Comparison of ENCODE assay signal across 19 cellular contexts in the genomic region with DNA sequence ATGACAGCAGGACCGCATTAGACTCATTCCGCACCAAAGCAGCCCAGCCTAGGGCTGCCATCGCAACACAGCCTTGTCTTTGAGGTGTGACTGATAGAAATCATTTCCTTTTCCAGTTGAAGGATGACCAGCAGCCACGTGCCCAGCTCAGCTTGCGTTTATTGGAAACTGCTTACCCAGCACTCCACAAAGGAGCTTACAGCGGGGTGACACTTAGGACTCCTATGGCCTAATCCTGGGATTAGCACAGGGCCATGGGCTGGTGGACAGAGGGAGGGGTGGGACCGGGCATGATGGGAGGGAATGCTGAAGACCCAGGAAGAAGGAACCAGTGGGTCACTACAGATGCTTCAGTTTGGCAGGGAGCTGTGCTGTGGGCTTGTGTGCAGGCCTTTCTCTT. TPM values are rescaled to one million over a fixed set of nuclear protein-coding genes. Genes with fewer than 3 reads are reported as not detected.
DNase-seq lines count a peak whose midpoint lies in the region; ATAC-seq, FAIRE-seq and TF ChIP-seq lines count a peak whose summit lies in the region.
"Had no signal": no experiment of that assay in that cellular context is flagged by ENCODE, and none has a peak within 500 bp of the region (broad histone marks: within the 10 kb centered on the region; RNA-seq: fewer than 3 reads in every experiment).

No MANE protein-coding gene starts in this region.

- no peaks in the 10 kb centered on the region for H3K23me2 ChIP-seq in H1 (ENCODE audit: low read depth, low read length)

- no peak overlapping the region for H2BK5ac ChIP-seq in H1 (ENCODE audit: low read depth, low read length)

- intact Hi-C loops in pancreas (cut with DNase I): no loop called here

- H3K4me3 Mint-ChIP-seq in neural progenitor cell: peak overlapping the region; percentile 73
- H3K4me3 Mint-ChIP-seq: HFFc6 had no signal

- no peak overlapping the region for H3K4me2 ChIP-seq in H1 (ENCODE audit: insufficient read depth in 1 of 2, low read depth in 2 of 2, low read length in 2 of 2)
- H3K4me2 ChIP-seq in neural progenitor cell: peak overlapping the region; percentile 50

- H4K8ac ChIP-seq in H1 (ENCODE audit: extremely low read depth, insufficient read depth, low read length): 0 out of 2 replicates have a peak overlapping the region, but pooled peaks have one; percentile 9

- peaks cover 12% of the 10 kb centered on the region for H3K27me3 Mint-ChIP-seq in neural progenitor cell (ENCODE audit: insufficient read depth, low read depth)

- H4K5ac ChIP-seq in H1 (ENCODE audit: insufficient read length, low read depth, low read length): no peak overlapping the region

- no peak for ATAC-seq in pancreas

- H3K79me2 ChIP-seq in H1 (ENCODE audit: control insufficient read depth in 1 of 2, insufficient read depth in 2 of 2, low read length in 2 of 2): no peaks in the 10 kb centered on the region
- H3K79me2 ChIP-seq in neural progenitor cell (ENCODE audit: low read depth): no peaks in the 10 kb centered on the region

- H2BK20ac ChIP-seq in H1 (ENCODE audit: low read length): no peak overlapping the region

- 83% methylated on average over 7 of the region's 7 CpGs; no CpG with 5 or more reads in 1 of the 2 experiments for WGBS in H1 (ENCODE audit: extremely low coverage in 1 of 2, insufficient coverage in 1 of 2, insufficient read length in 1 of 2, insufficient replicate concordance in 2 of 2, low coverage in 1 of 2, low lambda C conversion rate in 2 of 2, missing lambda C conversion rate in 1 of 2), 2 experiments
- WGBS in pancreas, 2 donors: 58 to 70% methylated on average over 7 of the region's 7 CpGs

- peaks cover 3% of the 10 kb centered on the region for H3K9me3 Mint-ChIP-seq in neural progenitor cell

- H2AFZ ChIP-seq in H1 (ENCODE audit: low read length) (no peak overlapping the region), neural progenitor cell (replicated peaks) (no peak overlapping the region)

- CTCF ChIA-PET in H1 (lab: Charles Lee; ENCODE audit: partially characterized antibody): interaction anchor here (0.5 to 10.8 kb wide), 5 partner anchors 6 to 1254 kb away, joined by 3 to 101 read pairs (median 4); no protein-coding TSS in a partner anchor

- TF ChIP-seq CTCF in H1 (IDR thresholded peaks at IDR 0.05; ENCODE audit: control extremely low read depth in 1 of 3, insufficient read depth in 1 of 3, low read depth in 1 of 3, low read length in 3 of 3) (no peak), neural progenitor cell (IDR thresholded peaks at IDR 0.05) (no peak), pancreas (IDR thresholded peaks at IDR 0.05) (no peak)

- H3K9ac ChIP-seq in H1 (replicated peaks in 1 of 4; ENCODE audit: extremely low read depth in 1 of 4, low read depth in 3 of 4, low read length in 3 of 4) (no peak overlapping the region), neural progenitor cell (no peak overlapping the region)

- TF ChIP-seq RAD21 in H1 (IDR thresholded peaks at IDR 0.05 in 1 of 2, conservative IDR thresholded peaks at IDR 0.05 in 1 of 2; ENCODE audit: low read depth in 2 of 2, low read length in 2 of 2): no peak

- peak; percentile 57 for DNase-seq in NCI-H82 treated with DMSO at 0.1 percent for 48 hours (lab: John Stamatoyannopoulos, UW; ENCODE audit: unreplicated experiment)
- DNase-seq in H1 (ENCODE audit: low read depth in 1 of 2, low spot score in 2 of 2): no peak
- peak; percentile 62 for DNase-seq in neural progenitor cell (ENCODE audit: low spot score)
- DNase-seq in kidney tubule cell (ENCODE audit: low spot score): no peak
- DNase-seq in pancreas: no peak
- no peak for DNase-seq in NCI-H2227 treated with DMSO at 0.1 percent for 48 hours (lab: John Stamatoyannopoulos, UW)
- no peak for DNase-seq in OCI-M1 (lab: John Stamatoyannopoulos, UW)
- DNase-seq: BE2C; CD4-positive, alpha-beta memory T cell; DND-41; GDM1; HCEC 1CT; HFFc6 had no signal

- H3K9me3 ChIP-seq in H1 (ENCODE audit: insufficient read depth in 2 of 2, low read depth in 1 of 2, low read length in 1 of 2) (no peaks in the 10 kb centered on the region), neural progenitor cell (ENCODE audit: low read depth) (no peaks in the 10 kb centered on the region), pancreas (no peaks in the 10 kb centered on the region)
- H3K9me3 ChIP-seq: BE2C had no signal

- H3K79me1 ChIP-seq in H1 (ENCODE audit: low read depth, low read length): no peaks in the 10 kb centered on the region

- H3K4ac ChIP-seq in H1 (replicated peaks; ENCODE audit: insufficient read length, low read depth, low read length): no peak overlapping the region

- no peak overlapping the region for H2BK12ac ChIP-seq in H1 (ENCODE audit: low read depth, low read length)

- H3K4me1 ChIP-seq in H1 (replicated peaks in 1 of 4; ENCODE audit: control insufficient read depth in 3 of 4, insufficient read depth in 4 of 4, low read length in 3 of 4): no peaks in the 10 kb centered on the region
- H3K4me1 ChIP-seq in neural progenitor cell: peaks cover 31% of the 10 kb centered on the region
- no peaks in the 10 kb centered on the region for H3K4me1 ChIP-seq in pancreas
- H3K4me1 ChIP-seq: BE2C had no signal

- TF ChIP-seq POLR2A in H1 (IDR thresholded peaks at IDR 0.05; ENCODE audit: control extremely low read depth in 1 of 2, low read depth in 2 of 2, low read length in 2 of 2): no peak

- H2AK5ac ChIP-seq in H1 (ENCODE audit: low read depth, low read length): no peak overlapping the region

- no peak for TF ChIP-seq EP300 in H1 (IDR thresholded peaks at IDR 0.05; ENCODE audit: borderline replicate concordance in 1 of 2, low read depth in 2 of 2, low read length in 2 of 2)

- H3K36me3 Mint-ChIP-seq in neural progenitor cell: no peaks in the 10 kb centered on the region
- H3K36me3 Mint-ChIP-seq: CD4-positive, alpha-beta memory T cell had no signal

- no peak overlapping the region for H3K18ac ChIP-seq in H1 (ENCODE audit: extremely low read depth, low read length)

- no peak overlapping the region for H3K14ac ChIP-seq in H1 (ENCODE audit: insufficient read length)

- peak overlapping the region; percentile 93 for H3K27ac Mint-ChIP-seq in neural progenitor cell
- H3K27ac Mint-ChIP-seq: CD4-positive, alpha-beta memory T cell; HFFc6 had no signal

- H4K20me1 ChIP-seq in H1 (replicated peaks in 1 of 2; ENCODE audit: control insufficient read depth in 1 of 2, insufficient read depth in 2 of 2, low read length in 2 of 2) (no peaks in the 10 kb centered on the region), neural progenitor cell (ENCODE audit: low read depth) (no peaks in the 10 kb centered on the region)

- H4K91ac ChIP-seq in H1 (replicated peaks; ENCODE audit: insufficient read length, low read length): no peak overlapping the region

- no peak overlapping the region for H3K56ac ChIP-seq in H1 (replicated peaks; ENCODE audit: insufficient read length, low read depth, low read length)

- FAIRE-seq in H1 (lab: Jason Lieb, UNC) (no peak), pancreas (lab: Jason Lieb, UNC) (no peak)
- FAIRE-seq: A204.1, GM12892 had no signal

- H2BK15ac ChIP-seq in H1 (ENCODE audit: low read length): no peak overlapping the region

- H3K27ac ChIP-seq in H1 (ENCODE audit: low read depth, low read length): no peak overlapping the region
- no peak overlapping the region for H3K27ac ChIP-seq in neural progenitor cell
- H3K27ac ChIP-seq in pancreas: no peak overlapping the region
- H3K27ac ChIP-seq: C4-2B, HL-60 had no signal

- peaks cover 52% of the 10 kb centered on the region for H3K4me1 Mint-ChIP-seq in neural progenitor cell
- H3K4me1 Mint-ChIP-seq: CD4-positive, alpha-beta memory T cell had no signal

- H3K23ac ChIP-seq in H1 (ENCODE audit: insufficient read length): no peak overlapping the region

- H3K36me3 ChIP-seq in H1 (ENCODE audit: control insufficient read depth in 2 of 4, insufficient read depth in 4 of 4, low read length in 3 of 4) (no peaks in the 10 kb centered on the region), neural progenitor cell (no peaks in the 10 kb centered on the region), pancreas (no peaks in the 10 kb centered on the region)
- H3K36me3 ChIP-seq: BE2C had no signal

- POLR2A ChIA-PET in H1 (lab: Charles Lee; ENCODE audit: partially characterized antibody): no interaction called here

- H3K27me3 ChIP-seq in H1 (replicated peaks in 1 of 4; ENCODE audit: control insufficient read depth in 3 of 4, extremely low read depth in 1 of 4, insufficient read depth in 3 of 4, low read length in 3 of 4) (no peaks in the 10 kb centered on the region), neural progenitor cell (peaks cover 3% of the 10 kb centered on the region), pancreas (no peaks in the 10 kb centered on the region)
- H3K27me3 ChIP-seq: BE2C had no signal

- no peak overlapping the region for H3K4me3 ChIP-seq in H1 (ENCODE audit: extremely low read depth in 1 of 4, insufficient read depth in 2 of 4, low read depth in 3 of 4, low read length in 4 of 4)
- no peak overlapping the region for H3K4me3 ChIP-seq in neural progenitor cell
- no peak overlapping the region for H3K4me3 ChIP-seq in pancreas

- no peak overlapping the region for H2BK120ac ChIP-seq in H1 (replicated peaks; ENCODE audit: low read depth, low read length)

- H3F3A ChIP-seq in neural progenitor cell (ENCODE audit: low read depth): no peaks in the 10 kb centered on the region

TF ChIP-seq in H1, 55 proteins besides CTCF, POLR2A, EP300 and RAD21 (continues in another document):
- no peak for TF ChIP-seq SAP30 (IDR thresholded peaks at IDR 0.05; ENCODE audit: insufficient read depth, insufficient replicate concordance, low read length)
- TF ChIP-seq SP1 (IDR thresholded peaks at IDR 0.05; ENCODE audit: low read depth, low read length): no peak
- TF ChIP-seq, protein P1, sequence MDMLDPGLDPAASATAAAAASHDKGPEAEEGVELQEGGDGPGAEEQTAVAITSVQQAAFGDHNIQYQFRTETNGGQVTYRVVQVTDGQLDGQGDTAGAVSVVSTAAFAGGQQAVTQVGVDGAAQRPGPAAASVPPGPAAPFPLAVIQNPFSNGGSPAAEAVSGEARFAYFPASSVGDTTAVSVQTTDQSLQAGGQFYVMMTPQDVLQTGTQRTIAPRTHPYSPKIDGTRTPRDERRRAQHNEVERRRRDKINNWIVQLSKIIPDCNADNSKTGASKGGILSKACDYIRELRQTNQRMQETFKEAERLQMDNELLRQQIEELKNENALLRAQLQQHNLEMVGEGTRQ (IDR thresholded peaks at IDR 0.05; ENCODE audit: low read length): no peak
- no peak for TF ChIP-seq CTBP2 (IDR thresholded peaks at IDR 0.05; ENCODE audit: borderline replicate concordance, insufficient read depth, insufficient read length, low read length)

RNA-seq across cellular contexts. Expression of gene RCVRN, which starts 7.5 kb away (rescaled TPM):
- total RNA-seq in H1 (2021; fragmentation: NEBNext Ultra II Directional; extraction: Animal tissue kit (Norgen Biotek cat#: 25700)): not detected in 2 replicates
- polyA plus RNA-seq in H1 (2011; rRNA removed): not detected in 2 replicates
- 0.03 TPM for polyA plus RNA-seq in H1 (2011; cell fraction: cytosol; rRNA removed)
- 0.04 TPM for polyA plus RNA-seq in H1 (2011; cell fraction: nucleus; rRNA removed)
- polyA plus RNA-seq in H1 (2012, experiment 1 of 2): not detected in 4 replicates
- not detected for polyA plus RNA-seq in H1 (2012, experiment 2 of 2)
- polyA plus RNA-seq in H1 (2013, experiment 1 of 2): 0.08 TPM
- not detected for polyA plus RNA-seq in H1 (2013, experiment 2 of 2)
- polyA minus RNA-seq in H1 (2011; rRNA and poly(A)+ RNA removed): not detected in 2 replicates
- polyA minus RNA-seq in H1 (2011; cell fraction: cytosol; rRNA and poly(A)+ RNA removed): not detected
- not detected for polyA minus RNA-seq in H1 (2011; cell fraction: nucleus; rRNA and poly(A)+ RNA removed)
- total RNA-seq in neural progenitor cell (ENCODE audit: low replicate concordance): not detected in 2 replicates
- not detected for total RNA-seq in pancreas
- polyA plus RNA-seq in pancreas: under 1 TPM; 0.26 to 0.30 TPM
- total RNA-seq: CD4-positive, alpha-beta memory T cell; H4; HFFc6 had no signal
- polyA plus RNA-seq: AG04450; CD4-positive, alpha-beta memory T cell had no signal

Comparison
In these comparisons a context has a peak if more than half of its experiments do, and no peak if none do; other contexts are left out.
1. DNase-seq: peak in NCI-H82 treated with DMSO at 0.1 percent for 48 hours (single experiment) and neural progenitor cell (single experiment); none in H1 (0 of 2), kidney tubule cell (single experiment), pancreas (0 of 6), NCI-H2227 treated with DMSO at 0.1 percent for 48 hours (single experiment) and OCI-M1 (single experiment).